In the genomic region with DNA sequence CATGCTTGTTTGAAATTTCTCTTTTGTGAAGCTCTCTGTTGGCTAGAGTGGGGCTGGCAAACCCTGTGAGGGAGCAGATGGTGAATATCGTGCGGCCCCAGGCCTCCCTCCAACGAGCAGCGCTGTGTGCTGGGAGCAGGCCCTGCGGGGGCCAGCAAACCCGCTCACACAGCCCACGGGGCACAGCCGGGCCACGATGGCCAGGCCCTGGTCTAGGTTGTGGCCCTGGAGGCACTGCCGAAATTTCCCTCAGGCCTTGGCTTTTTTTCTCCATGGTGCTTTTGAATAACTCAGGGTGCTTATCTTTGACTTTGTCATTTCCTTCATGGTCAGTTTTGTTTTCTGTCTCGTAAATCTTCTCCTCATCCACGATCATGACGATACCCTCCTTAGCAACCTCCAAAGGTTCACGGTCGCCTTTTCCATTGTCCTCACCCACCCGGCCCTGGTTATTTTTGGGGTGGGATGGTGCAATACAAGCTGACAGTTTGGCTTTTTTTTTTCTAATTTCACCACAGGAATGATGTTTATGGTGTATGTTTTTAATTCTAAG, we compare ENCODE assay signal across 14 cellular contexts. TPM values are rescaled to one million over a fixed set of nuclear protein-coding genes. Genes with fewer than 3 reads are reported as not detected.
DNase-seq lines count a peak whose midpoint lies in the region; ATAC-seq and TF ChIP-seq lines count a peak whose summit lies in the region.
"Had no signal": no experiment of that assay in that cellular context is flagged by ENCODE, and none has a peak within 500 bp of the region (broad histone marks: within the 10 kb centered on the region; RNA-seq: fewer than 3 reads in every experiment).

No MANE protein-coding gene starts in this region.

- TF ChIP-seq POLR2A in sigmoid colon (IDR thresholded peaks at IDR 0.05) (no peak), uterus (IDR thresholded peaks at IDR 0.05) (no peak)

- H3K4me1 ChIP-seq in sigmoid colon: peaks cover 0 to 13% (median 4%) of the 10 kb centered on the region in 4 donors
- H3K4me1 ChIP-seq in uterus: peaks cover 0 to 5% of the 10 kb centered on the region in 2 donors

- H3K27me3 ChIP-seq in sigmoid colon: no peaks in the 10 kb centered on the region
- H3K27me3 ChIP-seq in uterus: no peaks in the 10 kb centered on the region

- TF ChIP-seq CTCF in fibroblast of pulmonary artery (IDR thresholded peaks at IDR 0.05; ENCODE audit: low read length, missing control alignments) (no peak), sigmoid colon (IDR thresholded peaks at IDR 0.05) (no peak), uterus (IDR thresholded peaks at IDR 0.05) (no peak)

- H3K9ac ChIP-seq in SK-N-MC (ENCODE audit: insufficient read length): peak overlapping the region; percentile 3

- 68 to 79% methylated on average over 16 of the region's 16 CpGs for WGBS in sigmoid colon, 2 donors

- peak overlapping the region; percentile 75 for H3K27ac ChIP-seq in SK-N-MC
- peak overlapping the region; percentile 14 to 37 (median 22) for H3K27ac ChIP-seq in sigmoid colon
- H3K27ac ChIP-seq in uterus: peak overlapping the region in 1 of 2 donors; percentile 22

- no peak for ATAC-seq in GM21723 (IDR thresholded peaks at IDR 0.05; ENCODE audit: unreplicated experiment)
- no peak for ATAC-seq in GM19351 (IDR thresholded peaks at IDR 0.05; ENCODE audit: unreplicated experiment)

- H3K9me3 ChIP-seq in SK-N-MC (ENCODE audit: low read depth, low read length) (no peaks in the 10 kb centered on the region), sigmoid colon (no peaks in the 10 kb centered on the region), uterus (no peaks in the 10 kb centered on the region)

- TF ChIP-seq EP300 in sigmoid colon (IDR thresholded peaks at IDR 0.05): no peak

- DNase-seq in GM03348 (ENCODE audit: low spot score) (peak; percentile 86), SK-N-MC (ENCODE audit: low read depth, low spot score) (no peak), fibroblast of pulmonary artery (ENCODE audit: low read depth) (peak; percentile 80), sigmoid colon (no peak), activated T-cell treated with anti-CD3 and anti-CD28 coated beads for 4 hours (no peak), uterus (no peak)
- DNase-seq: activated CD8-positive, alpha-beta memory T cell treated with anti-CD3 and anti-CD28 coated beads, Interleukin-2, amount 50 U/mL, for 48 hours; DND-41; KG1; naive B cell; NCI-H748 treated with DMSO at 0.1 percent for 48 hours had no signal

- no peak overlapping the region for H3K4me3 ChIP-seq in SK-N-MC
- H3K4me3 ChIP-seq in fibroblast of pulmonary artery (replicated peaks; ENCODE audit: low read depth, low read length): no peak overlapping the region
- no peak overlapping the region for H3K4me3 ChIP-seq in sigmoid colon
- peak overlapping the region in 1 of 2 donors; percentile 9 for H3K4me3 ChIP-seq in uterus

- H3K36me3 ChIP-seq in SK-N-MC (ENCODE audit: insufficient read depth, low read length) (peaks cover 28% of the 10 kb centered on the region), sigmoid colon (peaks cover 5 to 19% (median 8%) of the 10 kb centered on the region in 4 donors), uterus (no peaks in the 10 kb centered on the region)

- intact Hi-C loops in sigmoid colon (cut with DNase I) (no loop called here), uterus (cut with DNase I; ENCODE audit: low total_unique reads) (no loop called here)

RNA-seq across cellular contexts. Expression of gene PCGF3, which starts 20.7 kb away (rescaled TPM):
- total RNA-seq in sigmoid colon: 10 to 100 TPM; 26.4 to 60.1 (median 40.2) TPM
- 10 to 100 TPM; 15.6 to 52.9 (median 24.5) TPM for polyA plus RNA-seq in sigmoid colon
- 10 to 100 TPM; 17.7 to 80.6 (median 53.4) TPM for total RNA-seq in uterus

RNA-seq across cellular contexts. Expression of gene SLC49A3, which starts 37.4 kb away (rescaled TPM):
- 1 to 10 TPM; 3.9 to 5.0 (median 4.5) TPM for total RNA-seq in sigmoid colon
- polyA plus RNA-seq in sigmoid colon: 1 to 10 TPM; 2.4 to 6.4 (median 4.6) TPM
- 10 to 100 TPM in 1 of 4 donors, 1 to 10 TPM in 3; 1.2 to 12.6 (median 2.8) TPM for total RNA-seq in uterus
- total RNA-seq: H4 had no signal

RNA-seq across cellular contexts. Expression of gene MYL5, which starts 52.0 kb away (rescaled TPM):
- 10 to 100 TPM in 2 of 4 donors, 1 to 10 TPM in 2; 5.7 to 11.7 (median 9.8) TPM for total RNA-seq in sigmoid colon
- polyA plus RNA-seq in sigmoid colon: 10 to 100 TPM; 19.2 to 29.7 (median 28.7) TPM
- 1 to 10 TPM in 2 of 4 donors, not detected in 2; 4.6 to 9.9 TPM for total RNA-seq in uterus

RNA-seq across cellular contexts. Expression of gene ATP5ME, which starts 52.2 kb away (rescaled TPM):
- total RNA-seq in sigmoid colon (100 to 1,000 TPM; 104 to 244 (median 194) TPM), uterus (100 to 1,000 TPM in 1 of 4 donors, 10 to 100 TPM in 3; 24.1 to 168 (median 64.2) TPM)
- polyA plus RNA-seq in sigmoid colon: 1,000 to 10,000 TPM in 2 of 3 donors, 100 to 1,000 TPM in 1; 610 to 1,302 (median 1,156) TPM

Comparison
In these comparisons a context has a peak if more than half of its experiments do, and no peak if none do; other contexts are left out.
1. DNase-seq: peak in GM03348 (single experiment) and fibroblast of pulmonary artery (single experiment); none in SK-N-MC (single experiment), sigmoid colon (single experiment), activated T-cell treated with anti-CD3 and anti-CD28 coated beads for 4 hours (single experiment) and uterus (0 of 2).